ENCODE assay signal across 8 cellular contexts in the genomic region with DNA sequence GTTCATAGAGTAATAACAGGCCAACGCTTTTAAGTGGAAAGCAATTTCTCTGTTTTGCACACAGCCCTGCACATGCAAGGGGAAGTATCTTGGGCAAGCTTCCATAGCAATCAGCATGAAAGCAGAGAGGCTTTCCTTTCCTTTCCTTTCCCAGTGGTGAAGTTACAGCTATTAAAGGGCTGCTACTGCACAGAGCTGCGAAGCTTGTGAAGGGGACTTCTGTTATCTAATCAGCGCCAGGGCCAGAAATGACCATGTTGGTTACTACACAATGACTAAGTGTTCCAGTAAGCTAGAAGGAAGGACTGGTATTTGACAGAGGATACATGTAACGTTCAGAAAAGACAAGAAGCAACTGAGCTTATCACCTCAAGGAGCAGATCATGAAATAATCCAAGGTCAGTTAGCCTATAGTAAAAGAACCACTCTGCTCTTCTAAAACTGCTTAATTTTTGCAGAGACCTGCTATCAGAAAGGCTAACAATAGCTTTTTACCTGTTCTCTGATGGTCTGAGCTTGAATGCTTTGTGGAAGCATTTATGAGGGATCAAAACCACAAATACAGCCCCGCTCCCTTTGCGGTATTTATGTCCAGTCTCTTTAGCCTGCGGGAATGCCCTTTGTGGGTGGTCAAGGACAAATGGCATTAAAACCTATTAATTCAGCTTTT. TPM values are rescaled to one million over a fixed set of nuclear protein-coding genes. Genes with fewer than 3 reads are reported as not detected.
DNase-seq lines count a peak whose midpoint lies in the region; ATAC-seq and TF ChIP-seq lines count a peak whose summit lies in the region.

No MANE protein-coding gene starts in this region.

- no peak for TF ChIP-seq CTCF in neutrophil (IDR thresholded peaks at IDR 0.05)

- H3K36me3 ChIP-seq in neutrophil = no peaks in the 10 kb centered on the region

- H3K9me3 ChIP-seq in neutrophil = no peaks in the 10 kb centered on the region

- no peaks in the 10 kb centered on the region for H3K27me3 ChIP-seq in neutrophil

- ATAC-seq in GM18519 (IDR thresholded peaks at IDR 0.05; ENCODE audit: low FRiP score, unreplicated experiment) = peak; percentile 83

- no peaks in the 10 kb centered on the region for H3K9me3 Mint-ChIP-seq in dendritic cell treated with granulocyte-macrophage colony-stimulating factor and Interleukin-4, amounts not matched to agents 40 ng/mL and 50 ng/mL, for 4 days
- H3K9me3 Mint-ChIP-seq in activated T-helper 1 cell treated with anti-CD3 and anti-CD28 coated beads, Interleukin-12 subunit alpha, Interleukin-12 subunit beta, Interleukin-2, Interleukin-4 antibody, amounts not matched to agents 30 ng/mL and 10 ng/mL and 1 ng/mL, durations not matched to agents 14 hours and 24 hours and 36 hours = no peaks in the 10 kb centered on the region

- no peak overlapping the region for H3K4me3 Mint-ChIP-seq in dendritic cell treated with granulocyte-macrophage colony-stimulating factor and Interleukin-4, amounts not matched to agents 40 ng/mL and 50 ng/mL, for 4 days
- H3K4me3 Mint-ChIP-seq in activated T-helper 1 cell treated with anti-CD3 and anti-CD28 coated beads, Interleukin-12 subunit alpha, Interleukin-12 subunit beta, Interleukin-2, Interleukin-4 antibody, amounts not matched to agents 30 ng/mL and 10 ng/mL and 1 ng/mL, durations not matched to agents 14 hours and 24 hours and 36 hours = no peak overlapping the region

- H3K4me1 Mint-ChIP-seq in dendritic cell treated with granulocyte-macrophage colony-stimulating factor and Interleukin-4, amounts not matched to agents 40 ng/mL and 50 ng/mL, for 4 days (ENCODE audit: low read depth) = peaks cover 51% of the 10 kb centered on the region
- H3K4me1 Mint-ChIP-seq in activated T-helper 1 cell treated with anti-CD3 and anti-CD28 coated beads, Interleukin-12 subunit alpha, Interleukin-12 subunit beta, Interleukin-2, Interleukin-4 antibody, amounts not matched to agents 30 ng/mL and 10 ng/mL and 1 ng/mL, durations not matched to agents 14 hours and 24 hours and 36 hours (ENCODE audit: low read depth) = peaks cover 19% of the 10 kb centered on the region

- H3K4me3 ChIP-seq in neutrophil (ENCODE audit: low read depth in 1 of 2, low read length in 1 of 2) = no peak overlapping the region

- peak; percentile 50 for DNase-seq in MV-4-11 (lab: John Stamatoyannopoulos, UW)
- DNase-seq in NCI-H345 (lab: John Stamatoyannopoulos, UW) = no peak
- no peak for DNase-seq in effector CD4-positive, alpha-beta T cell
- DNase-seq in activated T-helper 1 cell treated with anti-CD3 and anti-CD28 coated beads, Interleukin-12 subunit alpha, Interleukin-12 subunit beta, Interleukin-2, Interleukin-4 antibody, amounts not matched to agents 30 ng/mL and 10 ng/mL and 1 ng/mL, durations not matched to agents 14 hours and 24 hours and 36 hours (ENCODE audit: low spot score) = no peak
- no peak for DNase-seq in NCI-H1694 treated with DMSO at 0.1 percent for 48 hours (lab: John Stamatoyannopoulos, UW)

- H3K36me3 Mint-ChIP-seq in dendritic cell treated with granulocyte-macrophage colony-stimulating factor and Interleukin-4, amounts not matched to agents 40 ng/mL and 50 ng/mL, for 4 days (ENCODE audit: low read depth) = no peaks in the 10 kb centered on the region
- H3K36me3 Mint-ChIP-seq in activated T-helper 1 cell treated with anti-CD3 and anti-CD28 coated beads, Interleukin-12 subunit alpha, Interleukin-12 subunit beta, Interleukin-2, Interleukin-4 antibody, amounts not matched to agents 30 ng/mL and 10 ng/mL and 1 ng/mL, durations not matched to agents 14 hours and 24 hours and 36 hours (ENCODE audit: low read depth) = peaks cover 3% of the 10 kb centered on the region

- H3K27me3 Mint-ChIP-seq in dendritic cell treated with granulocyte-macrophage colony-stimulating factor and Interleukin-4, amounts not matched to agents 40 ng/mL and 50 ng/mL, for 4 days = no peaks in the 10 kb centered on the region
- no peaks in the 10 kb centered on the region for H3K27me3 Mint-ChIP-seq in activated T-helper 1 cell treated with anti-CD3 and anti-CD28 coated beads, Interleukin-12 subunit alpha, Interleukin-12 subunit beta, Interleukin-2, Interleukin-4 antibody, amounts not matched to agents 30 ng/mL and 10 ng/mL and 1 ng/mL, durations not matched to agents 14 hours and 24 hours and 36 hours (ENCODE audit: insufficient read depth)

- intact Hi-C loops in dendritic cell treated with granulocyte-macrophage colony-stimulating factor and Interleukin-4, amounts not matched to agents 40 ng/mL and 50 ng/mL, for 4 days (cut with micrococcal nuclease) = no loop called here
- intact Hi-C loops in activated T-helper 1 cell treated with anti-CD3 and anti-CD28 coated beads, Interleukin-12 subunit alpha, Interleukin-12 subunit beta, Interleukin-2, Interleukin-4 antibody, amounts not matched to agents 30 ng/mL and 10 ng/mL and 1 ng/mL, durations not matched to agents 14 hours and 24 hours and 36 hours (cut with micrococcal nuclease) = no loop called here

- H3K4me1 ChIP-seq in neutrophil (ENCODE audit: control insufficient read depth in 1 of 2, insufficient read depth in 1 of 2, low read depth in 1 of 2, low read length in 1 of 2) = peaks cover 8 to 17% of the 10 kb centered on the region in 2 experiments

- H3K27ac ChIP-seq in neutrophil = peak overlapping the region; percentile 61

- peak overlapping the region; percentile 34 for H3K27ac Mint-ChIP-seq in dendritic cell treated with granulocyte-macrophage colony-stimulating factor and Interleukin-4, amounts not matched to agents 40 ng/mL and 50 ng/mL, for 4 days
- H3K27ac Mint-ChIP-seq in activated T-helper 1 cell treated with anti-CD3 and anti-CD28 coated beads, Interleukin-12 subunit alpha, Interleukin-12 subunit beta, Interleukin-2, Interleukin-4 antibody, amounts not matched to agents 30 ng/mL and 10 ng/mL and 1 ng/mL, durations not matched to agents 14 hours and 24 hours and 36 hours = no peak overlapping the region

RNA-seq across cellular contexts. Expression of a gene that starts 45.9 kb away (rescaled TPM):
- 18.2 and 18.6 TPM in 2 replicates for total RNA-seq in activated T-helper 1 cell treated with anti-CD3 and anti-CD28 coated beads, Interleukin-12 subunit alpha, Interleukin-12 subunit beta, Interleukin-2, Interleukin-4 antibody, amounts not matched to agents 30 ng/mL and 10 ng/mL and 1 ng/mL, durations not matched to agents 14 hours and 24 hours and 36 hours
